2 cellular contexts compared by ENCODE assay signal in the genomic region with DNA sequence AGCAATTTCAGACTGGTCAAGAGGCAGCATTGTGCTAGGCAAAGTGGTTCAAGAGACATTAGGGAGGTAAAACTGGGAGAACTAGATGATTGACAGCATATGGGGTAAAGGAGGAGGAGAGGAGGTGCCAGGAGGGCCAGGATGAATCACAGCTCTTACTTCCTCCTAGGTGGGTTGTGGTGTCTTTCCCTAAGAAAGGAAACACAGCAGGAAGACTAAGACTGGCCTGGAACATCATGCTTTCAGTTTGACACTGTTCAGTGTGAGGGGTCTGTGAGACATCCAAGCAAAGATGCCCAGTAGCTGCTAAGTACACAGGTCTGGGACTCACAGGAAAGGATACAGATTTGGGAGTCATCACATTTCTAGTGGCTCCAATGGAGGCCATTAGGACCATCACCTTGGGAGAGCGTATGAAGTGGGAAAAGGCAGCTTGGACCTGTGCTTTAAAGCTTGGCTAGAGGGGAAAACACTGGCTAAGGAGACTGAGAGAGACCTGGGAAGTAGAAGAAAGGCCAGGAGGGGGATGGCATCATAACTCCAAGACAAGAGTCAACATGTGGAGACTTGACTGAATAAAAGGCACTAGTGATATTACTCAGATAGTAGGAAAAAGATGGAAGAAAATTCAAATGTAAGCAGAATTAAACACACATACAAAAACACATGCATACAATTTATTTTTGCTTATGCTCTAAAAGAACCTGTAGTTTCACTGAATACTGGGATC.
TF ChIP-seq lines count a peak whose summit lies in the region.

No MANE protein-coding gene starts in this region.

TF ChIP-seq in GM12891, 5 proteins besides CTCF, POLR2A, EP300 and RAD21 (continued from another document):
- TF ChIP-seq PAX5 (IDR thresholded peaks at IDR 0.05; ENCODE audit: insufficient read depth, low read length, severe bottlenecking) (no peak), POU2F2 (IDR thresholded peaks at IDR 0.05; ENCODE audit: low read depth, low read length) (no peak)

TF ChIP-seq in K562, 482 proteins besides CTCF, POLR2A, EP300 and RAD21:
- TF ChIP-seq, protein P1, sequence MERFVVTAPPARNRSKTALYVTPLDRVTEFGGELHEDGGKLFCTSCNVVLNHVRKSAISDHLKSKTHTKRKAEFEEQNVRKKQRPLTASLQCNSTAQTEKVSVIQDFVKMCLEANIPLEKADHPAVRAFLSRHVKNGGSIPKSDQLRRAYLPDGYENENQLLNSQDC (CRISPR knock-in tag; IDR thresholded peaks at IDR 0.05): no peak
- TF ChIP-seq GATAD2B (IDR thresholded peaks at IDR 0.05; ENCODE audit: borderline replicate concordance): no peak
- TF ChIP-seq, protein P2, sequence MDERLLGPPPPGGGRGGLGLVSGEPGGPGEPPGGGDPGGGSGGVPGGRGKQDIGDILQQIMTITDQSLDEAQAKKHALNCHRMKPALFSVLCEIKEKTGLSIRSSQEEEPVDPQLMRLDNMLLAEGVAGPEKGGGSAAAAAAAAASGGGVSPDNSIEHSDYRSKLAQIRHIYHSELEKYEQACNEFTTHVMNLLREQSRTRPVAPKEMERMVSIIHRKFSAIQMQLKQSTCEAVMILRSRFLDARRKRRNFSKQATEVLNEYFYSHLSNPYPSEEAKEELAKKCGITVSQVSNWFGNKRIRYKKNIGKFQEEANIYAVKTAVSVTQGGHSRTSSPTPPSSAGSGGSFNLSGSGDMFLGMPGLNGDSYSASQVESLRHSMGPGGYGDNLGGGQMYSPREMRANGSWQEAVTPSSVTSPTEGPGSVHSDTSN (CRISPR knock-in tag; IDR thresholded peaks at IDR 0.05; ENCODE audit: low read depth): 0 out of 2 replicates have a peak, but pooled peaks have one; percentile 11
- TF ChIP-seq, protein P2 (tag; conservative IDR thresholded peaks at IDR 0.05; ENCODE audit: low read depth): no peak
- no peak for TF ChIP-seq PHF20 (IDR thresholded peaks at IDR 0.05; ENCODE audit: partially characterized antibody)
- no peak for TF ChIP-seq POLR3A (IDR thresholded peaks at IDR 0.05; ENCODE audit: borderline replicate concordance, extremely low read depth, insufficient read depth, insufficient read length)
- no peak for TF ChIP-seq ZNF445 (CRISPR knock-in tag; IDR thresholded peaks at IDR 0.05; ENCODE audit: low read depth)
- TF ChIP-seq C11orf30 (IDR thresholded peaks at IDR 0.05; ENCODE audit: low read depth): peak; percentile 10; the same call in 1 of the 2 replicates
- TF ChIP-seq, protein P3, sequence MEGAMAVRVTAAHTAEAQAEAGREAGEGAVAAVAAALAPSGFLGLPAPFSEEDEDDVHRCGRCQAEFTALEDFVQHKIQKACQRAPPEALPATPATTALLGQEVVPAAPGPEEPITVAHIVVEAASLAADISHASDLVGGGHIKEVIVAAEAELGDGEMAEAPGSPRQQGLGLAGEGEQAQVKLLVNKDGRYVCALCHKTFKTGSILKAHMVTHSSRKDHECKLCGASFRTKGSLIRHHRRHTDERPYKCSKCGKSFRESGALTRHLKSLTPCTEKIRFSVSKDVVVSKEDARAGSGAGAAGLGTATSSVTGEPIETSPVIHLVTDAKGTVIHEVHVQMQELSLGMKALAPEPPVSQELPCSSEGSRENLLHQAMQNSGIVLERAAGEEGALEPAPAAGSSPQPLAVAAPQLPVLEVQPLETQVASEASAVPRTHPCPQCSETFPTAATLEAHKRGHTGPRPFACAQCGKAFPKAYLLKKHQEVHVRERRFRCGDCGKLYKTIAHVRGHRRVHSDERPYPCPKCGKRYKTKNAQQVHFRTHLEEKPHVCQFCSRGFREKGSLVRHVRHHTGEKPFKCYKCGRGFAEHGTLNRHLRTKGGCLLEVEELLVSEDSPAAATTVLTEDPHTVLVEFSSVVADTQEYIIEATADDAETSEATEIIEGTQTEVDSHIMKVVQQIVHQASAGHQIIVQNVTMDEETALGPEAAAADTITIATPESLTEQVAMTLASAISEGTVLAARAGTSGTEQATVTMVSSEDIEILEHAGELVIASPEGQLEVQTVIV (CRISPR knock-in tag; IDR thresholded peaks at IDR 0.05; ENCODE audit: borderline replicate concordance): no peak
- TF ChIP-seq, protein P4, sequence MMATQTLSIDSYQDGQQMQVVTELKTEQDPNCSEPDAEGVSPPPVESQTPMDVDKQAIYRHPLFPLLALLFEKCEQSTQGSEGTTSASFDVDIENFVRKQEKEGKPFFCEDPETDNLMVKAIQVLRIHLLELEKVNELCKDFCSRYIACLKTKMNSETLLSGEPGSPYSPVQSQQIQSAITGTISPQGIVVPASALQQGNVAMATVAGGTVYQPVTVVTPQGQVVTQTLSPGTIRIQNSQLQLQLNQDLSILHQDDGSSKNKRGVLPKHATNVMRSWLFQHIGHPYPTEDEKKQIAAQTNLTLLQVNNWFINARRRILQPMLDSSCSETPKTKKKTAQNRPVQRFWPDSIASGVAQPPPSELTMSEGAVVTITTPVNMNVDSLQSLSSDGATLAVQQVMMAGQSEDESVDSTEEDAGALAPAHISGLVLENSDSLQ (IDR thresholded peaks at IDR 0.05): peak; percentile 90
